21 cellular contexts compared by ENCODE assay signal in the genomic region with DNA sequence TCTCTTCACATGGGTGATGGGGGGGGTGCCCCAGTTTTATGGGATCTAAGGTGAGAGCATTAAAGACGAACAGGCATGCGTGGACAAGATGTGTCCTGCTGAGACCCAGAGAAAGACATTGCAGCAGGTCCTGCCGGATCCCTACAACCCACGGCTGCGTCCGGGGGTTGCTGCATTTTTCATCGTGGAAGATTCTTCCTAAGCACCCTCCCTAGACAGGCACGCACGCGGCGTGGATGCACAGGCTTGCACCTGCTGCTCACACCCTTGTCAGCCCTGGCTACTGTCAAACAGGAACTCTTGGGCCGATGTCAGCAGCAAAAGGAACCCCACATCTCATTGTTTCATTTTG.
DNase-seq lines count a peak whose midpoint lies in the region; ATAC-seq, FAIRE-seq and TF ChIP-seq lines count a peak whose summit lies in the region.
"Had no signal": no experiment of that assay in that cellular context is flagged by ENCODE, and none has a peak within 500 bp of the region (broad histone marks: within the 10 kb centered on the region; RNA-seq: fewer than 3 reads in every experiment).

No MANE protein-coding gene starts in this region.

- H3K4me2 ChIP-seq in SK-N-SH, result no peak overlapping the region
- H3K4me2 ChIP-seq: KMS-11 had no signal

- intact Hi-C loops in kidney (cut with DNase I), result no loop called here
- intact Hi-C loops in posterior vena cava (cut with DNase I), result no loop called here

- no peaks in the 10 kb centered on the region for H3K36me3 ChIP-seq in SK-N-SH (replicated peaks in 1 of 2; ENCODE audit: control insufficient read depth in 1 of 2, insufficient read depth in 2 of 2, low read length in 1 of 2)
- no peaks in the 10 kb centered on the region for H3K36me3 ChIP-seq in kidney (ENCODE audit: control insufficient read depth in 1 of 2, insufficient read depth in 2 of 2, low read length in 2 of 2)
- H3K36me3 ChIP-seq: BE2C had no signal

- no peaks in the 10 kb centered on the region for H3K36me3 Mint-ChIP-seq in activated naive CD8-positive, alpha-beta T cell treated with anti-CD3 and anti-CD28 coated beads, Interleukin-2, amount 50 U/mL, for 24 hours (ENCODE audit: low read depth)

- no peak for TF ChIP-seq CTCF in SK-N-SH (IDR thresholded peaks at IDR 0.05)
- TF ChIP-seq CTCF in kidney (IDR thresholded peaks at IDR 0.05; ENCODE audit: borderline replicate concordance, extremely low read depth, insufficient read depth), result no peak

- H3F3A ChIP-seq in SK-N-SH (replicated peaks; ENCODE audit: insufficient read depth), result no peaks in the 10 kb centered on the region

- no peak overlapping the region for H3K4me3 Mint-ChIP-seq in activated naive CD8-positive, alpha-beta T cell treated with anti-CD3 and anti-CD28 coated beads, Interleukin-2, amount 50 U/mL, for 24 hours

- TF ChIP-seq RAD21 in SK-N-SH (IDR thresholded peaks at IDR 0.05; ENCODE audit: low read length), result no peak

- no peaks in the 10 kb centered on the region for H3K27me3 Mint-ChIP-seq in activated naive CD8-positive, alpha-beta T cell treated with anti-CD3 and anti-CD28 coated beads, Interleukin-2, amount 50 U/mL, for 24 hours

- H3K4me3 ChIP-seq in SK-N-SH (ENCODE audit: low read depth in 2 of 2, low read length in 1 of 2) (no peak overlapping the region), kidney (ENCODE audit: low read length in 2 of 2) (no peak overlapping the region)

- H3K79me2 ChIP-seq in SK-N-SH (ENCODE audit: insufficient read depth), result no peaks in the 10 kb centered on the region

- H3K27me3 ChIP-seq in SK-N-SH (ENCODE audit: insufficient read depth), result no peaks in the 10 kb centered on the region
- H3K27me3 ChIP-seq: BE2C had no signal

- H3K9me3 ChIP-seq in SK-N-SH (no peaks in the 10 kb centered on the region), kidney (ENCODE audit: control insufficient read depth in 1 of 2, low read length in 2 of 2) (peaks cover 0 to 5% of the 10 kb centered on the region in 2 donors)
- H3K9me3 ChIP-seq: BE2C had no signal

- no peaks in the 10 kb centered on the region for H3K9me3 Mint-ChIP-seq in activated naive CD8-positive, alpha-beta T cell treated with anti-CD3 and anti-CD28 coated beads, Interleukin-2, amount 50 U/mL, for 24 hours

- H3K4me1 Mint-ChIP-seq in activated naive CD8-positive, alpha-beta T cell treated with anti-CD3 and anti-CD28 coated beads, Interleukin-2, amount 50 U/mL, for 24 hours, result no peaks in the 10 kb centered on the region

- WGBS in SK-N-SH (ENCODE audit: low lambda C conversion rate), result 65% methylated on average over 11 of the region's 12 CpGs

- CTCF ChIA-PET in SK-N-SH (lab: Yijun Ruan, JAX), result interaction anchor here (1.1 kb wide), 1 partner anchor 38 kb away, joined by 3 read pairs; no protein-coding TSS in a partner anchor

- H3K9ac ChIP-seq in SK-N-SH, result no peak overlapping the region
- H3K9ac ChIP-seq in kidney (ENCODE audit: low read length in 2 of 2), result no peak overlapping the region
- H3K9ac ChIP-seq: KMS-11 had no signal

- TF ChIP-seq EP300 in SK-N-SH (IDR thresholded peaks at IDR 0.05; ENCODE audit: borderline replicate concordance in 1 of 2, low read depth in 1 of 2, low read length in 1 of 2), result no peak

- H3K27ac Mint-ChIP-seq in activated naive CD8-positive, alpha-beta T cell treated with anti-CD3 and anti-CD28 coated beads, Interleukin-2, amount 50 U/mL, for 24 hours, result no peak overlapping the region

- H3K4me1 ChIP-seq in SK-N-SH (ENCODE audit: control insufficient read depth in 1 of 2, insufficient read depth in 2 of 2, low read depth in 1 of 2, low read length in 1 of 2), result peaks cover 0 to 16% of the 10 kb centered on the region in 2 experiments; a peak in 1 of 4 replicates
- H3K4me1 ChIP-seq in kidney (ENCODE audit: control insufficient read depth in 1 of 2, insufficient read depth in 1 of 2, low read depth in 1 of 2, low read length in 2 of 2), result no peaks in the 10 kb centered on the region
- H3K4me1 ChIP-seq: BE2C had no signal

- DNase-seq in SK-N-SH (peak; percentile 14), kidney (peak; percentile 18), posterior vena cava (ENCODE audit: low spot score) (peak; percentile 56)
- DNase-seq in activated naive CD8-positive, alpha-beta T cell treated with anti-CD3 and anti-CD28 coated beads, Interleukin-2, amount 50 U/mL, for 24 hours, result no peak
- DNase-seq: BE2C, DMS53, EL, GF-D8, IMR-90, NCI-H1105 treated with DMSO at 0.1 percent for 48 hours, NCI-H1694 treated with DMSO at 0.1 percent for 48 hours, NCI-H2081 treated with DMSO at 0.1 percent for 48 hours, NCI-H748 treated with DMSO at 0.1 percent for 48 hours, SW 1271 had no signal

- H4K20me1 ChIP-seq in SK-N-SH (ENCODE audit: insufficient read depth), result no peaks in the 10 kb centered on the region

- no peaks in the 10 kb centered on the region for H3K9me2 ChIP-seq in SK-N-SH

- ATAC-seq in SK-N-SH treated with all-trans-retinoic acid at 6 μM for 48 hours (no peak), GM19023 (IDR thresholded peaks at IDR 0.05; ENCODE audit: unreplicated experiment) (no peak), GM19351 (IDR thresholded peaks at IDR 0.05; ENCODE audit: unreplicated experiment) (no peak)
- no peak for ATAC-seq in activated naive CD8-positive, alpha-beta T cell treated with anti-CD3 and anti-CD28 coated beads, Interleukin-2, amount 50 U/mL, for 24 hours
- ATAC-seq: Panc1 had no signal

- H3K27ac ChIP-seq in SK-N-SH (ENCODE audit: low read depth in 2 of 2, low read length in 1 of 2) (no peak overlapping the region), kidney (ENCODE audit: low read depth in 2 of 2, low read length in 2 of 2) (no peak overlapping the region)
- H3K27ac ChIP-seq: KMS-11 had no signal

- FAIRE-seq in kidney (lab: Jason Lieb, UNC), result no peak
- FAIRE-seq: A204.1, D721Med had no signal

- H2AFZ ChIP-seq in SK-N-SH (ENCODE audit: low read depth), result no peak overlapping the region

- POLR2A ChIA-PET in SK-N-SH (lab: Yijun Ruan, JAX), result no interaction called here

TF ChIP-seq in SK-N-SH, 30 proteins besides CTCF, POLR2A, EP300 and RAD21:
- TF ChIP-seq RFX5 (IDR thresholded peaks at IDR 0.05; ENCODE audit: low read length) (no peak), FOXM1 (IDR thresholded peaks at IDR 0.05; ENCODE audit: low read depth) (no peak), TCF12 (IDR thresholded peaks at IDR 0.05) (no peak), POLR2AphosphoS5 (IDR thresholded peaks at IDR 0.05; ENCODE audit: low read depth, low read length) (no peak), NFIC (IDR thresholded peaks at IDR 0.05; ENCODE audit: borderline replicate concordance) (no peak), SMC3 (IDR thresholded peaks at IDR 0.05; ENCODE audit: low read depth, low read length) (no peak), TAF1 (IDR thresholded peaks at IDR 0.05; ENCODE audit: borderline replicate concordance, low read depth, low read length) (no peak), FOXJ3 (CRISPR knock-in tag; IDR thresholded peaks at IDR 0.05) (no peak)
- TF ChIP-seq, protein P1, sequence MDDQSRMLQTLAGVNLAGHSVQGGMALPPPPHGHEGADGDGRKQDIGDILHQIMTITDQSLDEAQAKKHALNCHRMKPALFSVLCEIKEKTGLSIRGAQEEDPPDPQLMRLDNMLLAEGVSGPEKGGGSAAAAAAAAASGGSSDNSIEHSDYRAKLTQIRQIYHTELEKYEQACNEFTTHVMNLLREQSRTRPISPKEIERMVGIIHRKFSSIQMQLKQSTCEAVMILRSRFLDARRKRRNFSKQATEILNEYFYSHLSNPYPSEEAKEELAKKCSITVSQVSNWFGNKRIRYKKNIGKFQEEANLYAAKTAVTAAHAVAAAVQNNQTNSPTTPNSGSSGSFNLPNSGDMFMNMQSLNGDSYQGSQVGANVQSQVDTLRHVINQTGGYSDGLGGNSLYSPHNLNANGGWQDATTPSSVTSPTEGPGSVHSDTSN (IDR thresholded peaks at IDR 0.05), result no peak

TF ChIP-seq in SK-N-SH treated with all-trans-retinoic acid at 6 μM for 48 hours, 23 proteins besides CTCF, POLR2A, EP300 and RAD21:
- no peak for TF ChIP-seq ARNTL (CRISPR knock-in tag; IDR thresholded peaks at IDR 0.05; ENCODE audit: borderline replicate concordance, low read depth)
- TF ChIP-seq OSR1 (CRISPR knock-in tag; IDR thresholded peaks at IDR 0.05), result no peak
- TF ChIP-seq ZNF565 (CRISPR knock-in tag; conservative IDR thresholded peaks at IDR 0.05; ENCODE audit: low read depth), result no peak
- no peak for TF ChIP-seq ISL1 (CRISPR knock-in tag; IDR thresholded peaks at IDR 0.05)
- TF ChIP-seq ESRRG (CRISPR knock-in tag; IDR thresholded peaks at IDR 0.05), result no peak
- TF ChIP-seq GLIS3 (CRISPR knock-in tag; IDR thresholded peaks at IDR 0.05), result no peak
- no peak for TF ChIP-seq PPARA (CRISPR knock-in tag; IDR thresholded peaks at IDR 0.05; ENCODE audit: borderline replicate concordance)
- TF ChIP-seq, protein P2, sequence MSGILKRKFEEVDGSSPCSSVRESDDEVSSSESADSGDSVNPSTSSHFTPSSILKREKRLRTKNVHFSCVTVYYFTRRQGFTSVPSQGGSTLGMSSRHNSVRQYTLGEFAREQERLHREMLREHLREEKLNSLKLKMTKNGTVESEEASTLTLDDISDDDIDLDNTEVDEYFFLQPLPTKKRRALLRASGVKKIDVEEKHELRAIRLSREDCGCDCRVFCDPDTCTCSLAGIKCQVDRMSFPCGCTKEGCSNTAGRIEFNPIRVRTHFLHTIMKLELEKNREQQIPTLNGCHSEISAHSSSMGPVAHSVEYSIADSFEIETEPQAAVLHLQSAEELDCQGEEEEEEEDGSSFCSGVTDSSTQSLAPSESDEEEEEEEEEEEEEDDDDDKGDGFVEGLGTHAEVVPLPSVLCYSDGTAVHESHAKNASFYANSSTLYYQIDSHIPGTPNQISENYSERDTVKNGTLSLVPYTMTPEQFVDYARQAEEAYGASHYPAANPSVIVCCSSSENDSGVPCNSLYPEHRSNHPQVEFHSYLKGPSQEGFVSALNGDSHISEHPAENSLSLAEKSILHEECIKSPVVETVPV (CRISPR knock-in tag; IDR thresholded peaks at IDR 0.05), result no peak
- no peak for TF ChIP-seq TOX (CRISPR knock-in tag; IDR thresholded peaks at IDR 0.05; ENCODE audit: borderline replicate concordance)
